23 cellular contexts compared by ENCODE assay signal in genomic region chr3:139320551-139321309, GRCh38.
"Had no signal": no experiment of that assay in that cellular context is flagged by ENCODE, and none has a peak within 500 bp of the region (broad histone marks: within the 10 kb centered on the region; RNA-seq: fewer than 3 reads in every experiment).

No MANE protein-coding gene starts in this region.

- ATAC-seq: activated CD4-positive, alpha-beta T cell treated with anti-CD3 and anti-CD28 coated beads for 36 hours; activated T-helper 17 cell treated with anti-CD3 and anti-CD28 coated beads, Interleukin-2, amount 50 U/mL, for 72 hours; T-cell had no signal

- H3K4me2 ChIP-seq: KMS-11 had no signal

- H3K27ac Mint-ChIP-seq: activated CD4-positive, alpha-beta memory T cell treated with anti-CD3 and anti-CD28 coated beads, Interleukin-2, amount 10 ng/mL, durations not matched to agents 7 days and 5 days; activated CD4-positive, alpha-beta T cell treated with anti-CD3 and anti-CD28 coated beads for 36 hours; activated naive CD4-positive, alpha-beta T cell treated with anti-CD3 and anti-CD28 coated beads for 36 hours; activated naive CD8-positive, alpha-beta T cell treated with anti-CD3 and anti-CD28 coated beads for 36 hours; activated T-helper 17 cell treated with anti-CD3 and anti-CD28 coated beads, Interleukin-2, amount 50 U/mL, for 72 hours; T-cell had no signal

- H3K4me3 Mint-ChIP-seq: activated CD4-positive, alpha-beta memory T cell treated with anti-CD3 and anti-CD28 coated beads, Interleukin-2, amount 10 ng/mL, durations not matched to agents 7 days and 5 days; activated CD4-positive, alpha-beta T cell treated with anti-CD3 and anti-CD28 coated beads for 36 hours; activated naive CD4-positive, alpha-beta T cell treated with anti-CD3 and anti-CD28 coated beads for 36 hours; activated naive CD8-positive, alpha-beta T cell treated with anti-CD3 and anti-CD28 coated beads for 36 hours; activated T-helper 17 cell treated with anti-CD3 and anti-CD28 coated beads, Interleukin-2, amount 50 U/mL, for 72 hours; T-cell had no signal

- H3K4me3 ChIP-seq: cardiac muscle cell, MG63, Peyer's patch, SJSA1 had no signal

- H3K27me3 Mint-ChIP-seq: activated naive CD8-positive, alpha-beta T cell treated with anti-CD3 and anti-CD28 coated beads for 36 hours had no signal

- H3K9me3 Mint-ChIP-seq: activated CD4-positive, alpha-beta memory T cell treated with anti-CD3 and anti-CD28 coated beads, Interleukin-2, amount 10 ng/mL, durations not matched to agents 7 days and 5 days; activated naive CD4-positive, alpha-beta T cell treated with anti-CD3 and anti-CD28 coated beads for 36 hours; activated naive CD8-positive, alpha-beta T cell treated with anti-CD3 and anti-CD28 coated beads for 36 hours; activated T-helper 17 cell treated with anti-CD3 and anti-CD28 coated beads, Interleukin-2, amount 50 U/mL, for 72 hours; T-cell had no signal

- H3K36me3 Mint-ChIP-seq: activated naive CD8-positive, alpha-beta T cell treated with anti-CD3 and anti-CD28 coated beads for 36 hours; T-cell had no signal

- H3K4me1 Mint-ChIP-seq: activated CD4-positive, alpha-beta memory T cell treated with anti-CD3 and anti-CD28 coated beads, Interleukin-2, amount 10 ng/mL, durations not matched to agents 7 days and 5 days; activated CD4-positive, alpha-beta T cell treated with anti-CD3 and anti-CD28 coated beads for 36 hours; activated naive CD8-positive, alpha-beta T cell treated with anti-CD3 and anti-CD28 coated beads for 36 hours; activated T-helper 17 cell treated with anti-CD3 and anti-CD28 coated beads, Interleukin-2, amount 50 U/mL, for 72 hours; T-cell had no signal

- H3K36me3 ChIP-seq: brain microvascular endothelial cell, cardiac muscle cell, MG63, Peyer's patch, SJSA1, WERI-Rb-1 had no signal

- H3K4me1 ChIP-seq: Peyer's patch had no signal

- H3K9me3 ChIP-seq: MG63, Peyer's patch, SJSA1 had no signal

- H3K27me3 ChIP-seq: brain microvascular endothelial cell, MG63, Peyer's patch, SJSA1 had no signal

- DNase-seq: activated CD4-positive, alpha-beta memory T cell treated with anti-CD3 and anti-CD28 coated beads, Interleukin-2, amount 10 ng/mL, durations not matched to agents 7 days and 5 days; activated CD4-positive, alpha-beta T cell treated with anti-CD3 and anti-CD28 coated beads, Interleukin-2, amount 50 U/mL, for 1 hour; activated gamma-delta T cell; activated naive CD4-positive, alpha-beta T cell treated with anti-CD3 and anti-CD28 coated beads for 36 hours; activated naive CD8-positive, alpha-beta T cell treated with anti-CD3 and anti-CD28 coated beads for 36 hours; activated T-cell treated with anti-CD3 and anti-CD28 coated beads for 4 hours; activated T-cell treated with anti-CD3 and anti-CD28 coated beads, Interleukin-2, amount 50 U/mL, for 48 hours; brain microvascular endothelial cell; NCI-H1694 treated with DMSO at 0.1 percent for 48 hours; NCI-H2029 treated with DMSO at 0.1 percent for 48 hours; NCI-H345; NCI-H510A treated with DMSO at 0.1 percent for 48 hours; NK-92 treated with Interleukin-12 subunit alpha and Interleukin-12 subunit beta, amount 100 ng/mL, for 24 hours; Peyer's patch; T-cell had no signal

- H3K9ac ChIP-seq: KMS-11 had no signal

- H3K27ac ChIP-seq: brain microvascular endothelial cell, cardiac muscle cell, KMS-11, Peyer's patch, RWPE1, SJSA1, WERI-Rb-1 had no signal
